15 cellular contexts compared by ENCODE assay signal in genomic region chr17:1143573-1143972, GRCh38. TPM values are rescaled to one million over a fixed set of nuclear protein-coding genes. Genes with fewer than 3 reads are reported as not detected.
DNase-seq lines count a peak whose midpoint lies in the region; FAIRE-seq and TF ChIP-seq lines count a peak whose summit lies in the region.
"Had no signal": no experiment of that assay in that cellular context is flagged by ENCODE, and none has a peak within 500 bp of the region (broad histone marks: within the 10 kb centered on the region; RNA-seq: fewer than 3 reads in every experiment).

No MANE protein-coding gene starts in this region.

- DNase-seq in EH (ENCODE audit: low read depth) (peak; percentile 12), NCI-H2171 (lab: John Stamatoyannopoulos, UW) (peak; percentile 83), bronchial epithelial cell (ENCODE audit: low read depth) (no peak), nephron progenitor cell (peak; percentile 74), cerebellar nuclear complex (lab: John Stamatoyannopoulos, UW) (no peak), ovary (no peak)
- DNase-seq in activated naive CD4-positive, alpha-beta T cell treated with Interleukin-2 at 50 U/mL for 16 hours, result no peak
- DNase-seq: activated CD8-positive, alpha-beta T cell treated with anti-CD3 and anti-CD28 coated beads, Interleukin-2, amount 10 ng/mL, durations not matched to agents 7 days and 5 days; CD8-positive, alpha-beta memory T cell; colonic mucosa; immature natural killer cell; NCI-H1105 had no signal

- H3K36me3 ChIP-seq in bronchial epithelial cell (ENCODE audit: control insufficient read depth, insufficient read depth, low read length), result no peaks in the 10 kb centered on the region
- H3K36me3 ChIP-seq in ovary, result no peaks in the 10 kb centered on the region
- H3K36me3 ChIP-seq: colonic mucosa, thoracic aorta had no signal

- no peaks in the 10 kb centered on the region for H3K9me3 Mint-ChIP-seq in nephron progenitor cell
- H3K9me3 Mint-ChIP-seq: CD8-positive, alpha-beta memory T cell; immature natural killer cell had no signal

- H3K27me3 ChIP-seq in bronchial epithelial cell (ENCODE audit: control insufficient read depth, insufficient read depth, low read length) (peaks cover 7% of the 10 kb centered on the region), ovary (no peaks in the 10 kb centered on the region)
- H3K27me3 ChIP-seq: colonic mucosa had no signal

- peak; percentile 40 for FAIRE-seq in bronchial epithelial cell (lab: Jason Lieb, UNC)
- FAIRE-seq: HTR-8/SVneo had no signal

- TF ChIP-seq CTCF in bronchial epithelial cell (IDR thresholded peaks at IDR 0.05; ENCODE audit: insufficient read depth, low read length, severe bottlenecking), result no peak
- TF ChIP-seq CTCF in nephron progenitor cell (IDR thresholded peaks at IDR 0.05), result no peak
- no peak for TF ChIP-seq CTCF in ovary (IDR thresholded peaks at IDR 0.05)

- peaks cover 6% of the 10 kb centered on the region for H3K4me1 ChIP-seq in ovary (ENCODE audit: insufficient read depth)

- peaks cover 18% of the 10 kb centered on the region for H3K36me3 Mint-ChIP-seq in nephron progenitor cell (ENCODE audit: low read depth)
- H3K36me3 Mint-ChIP-seq: CD8-positive, alpha-beta memory T cell; immature natural killer cell had no signal

- peaks cover 77% of the 10 kb centered on the region for H3K4me1 Mint-ChIP-seq in nephron progenitor cell
- H3K4me1 Mint-ChIP-seq: CD8-positive, alpha-beta memory T cell had no signal

- WGBS in ovary, 3 donors, result 54 to 65% (median 58%) methylated on average over 10 of the region's 10 CpGs

- peak overlapping the region; percentile 52 for H3K4me3 Mint-ChIP-seq in nephron progenitor cell
- H3K4me3 Mint-ChIP-seq: activated CD8-positive, alpha-beta T cell treated with anti-CD3 and anti-CD28 coated beads, Interleukin-2, amount 10 ng/mL, durations not matched to agents 7 days and 5 days; CD8-positive, alpha-beta memory T cell; immature natural killer cell had no signal

- no peak for TF ChIP-seq POLR2A in ovary (IDR thresholded peaks at IDR 0.05)

- intact Hi-C loops in ovary (cut with DNase I), result loop anchor here in 1 of 4 donors (5.0 kb wide), 1 partner anchor 39 kb away; no protein-coding TSS in a partner anchor

- H3K4me3 ChIP-seq in bronchial epithelial cell (ENCODE audit: low read depth, low read length) (no peak overlapping the region), ovary (no peak overlapping the region)
- H3K4me3 ChIP-seq: colonic mucosa, skin epidermis, thoracic aorta had no signal

- peaks cover 6% of the 10 kb centered on the region for H3K27me3 Mint-ChIP-seq in nephron progenitor cell (ENCODE audit: low read depth, poor library complexity)
- H3K27me3 Mint-ChIP-seq: CD8-positive, alpha-beta memory T cell had no signal

- H3K9me3 ChIP-seq in ovary, result no peaks in the 10 kb centered on the region
- H3K9me3 ChIP-seq: colonic mucosa, thoracic aorta had no signal

- peak overlapping the region; percentile 97 for H3K27ac Mint-ChIP-seq in nephron progenitor cell
- H3K27ac Mint-ChIP-seq: activated CD8-positive, alpha-beta T cell treated with anti-CD3 and anti-CD28 coated beads, Interleukin-2, amount 10 ng/mL, durations not matched to agents 7 days and 5 days; CD8-positive, alpha-beta memory T cell had no signal

- H3K27ac ChIP-seq in ovary, result no peak overlapping the region
- H3K27ac ChIP-seq: colonic mucosa, thoracic aorta had no signal

- TF ChIP-seq EP300 in ovary (IDR thresholded peaks at IDR 0.05), result no peak

RNA-seq across cellular contexts. Expression of gene ABR, which starts 36.2 kb away (rescaled TPM):
- total RNA-seq in bronchial epithelial cell (18.7 and 39.3 TPM in 2 replicates), ovary (10 to 100 TPM; 25.0 to 94.6 (median 60.2) TPM)
- 10 to 100 TPM; 33.3 to 66.7 TPM for polyA plus RNA-seq in ovary

Comparison
In these comparisons a context has a peak if more than half of its experiments do, and no peak if none do; other contexts are left out.
1. DNase-seq: peak in EH (single experiment), NCI-H2171 (single experiment) and nephron progenitor cell (single experiment); none in bronchial epithelial cell (single experiment), cerebellar nuclear complex (0 of 2), activated naive CD4-positive, alpha-beta T cell treated with Interleukin-2 at 50 U/mL for 16 hours (single experiment) and ovary (0 of 5).